ENCODE assay signal across 18 cellular contexts in genomic region chr17:49872776-49873377, GRCh38. TPM values are rescaled to one million over a fixed set of nuclear protein-coding genes. Genes with fewer than 3 reads are reported as not detected.
DNase-seq lines count a peak whose midpoint lies in the region; ATAC-seq and TF ChIP-seq lines count a peak whose summit lies in the region.
"Had no signal": no experiment of that assay in that cellular context is flagged by ENCODE, and none has a peak within 500 bp of the region (broad histone marks: within the 10 kb centered on the region; RNA-seq: fewer than 3 reads in every experiment).

No MANE protein-coding gene starts in this region.

- no peaks in the 10 kb centered on the region for H3K36me3 Mint-ChIP-seq in activated naive CD4-positive, alpha-beta T cell treated with anti-CD3 and anti-CD28 coated beads for 36 hours (ENCODE audit: low read depth)
- H3K36me3 Mint-ChIP-seq in activated naive CD4-positive, alpha-beta T cell treated with anti-CD3 and anti-CD28 coated beads, Interleukin-2, amount 10 ng/mL, durations not matched to agents 7 days and 5 days = no peaks in the 10 kb centered on the region
- no peaks in the 10 kb centered on the region for H3K36me3 Mint-ChIP-seq in activated naive CD8-positive, alpha-beta T cell treated with anti-CD3 and anti-CD28 coated beads, Interleukin-2, amount 10 ng/mL, durations not matched to agents 7 days and 5 days
- no peaks in the 10 kb centered on the region for H3K36me3 Mint-ChIP-seq in stimulated activated naive CD8-positive, alpha-beta T cell treated with anti-CD3 and anti-CD28 coated beads, Interleukin-15, Interleukin-2, amounts not matched to agents 100 ng/mL and 50 ng/mL, for 24 hours (ENCODE audit: low read depth)

- H3K4me1 ChIP-seq in vagina = no peaks in the 10 kb centered on the region

- no peaks in the 10 kb centered on the region for H3K36me3 ChIP-seq in vagina

- no peak overlapping the region for H3K27ac Mint-ChIP-seq in activated naive CD4-positive, alpha-beta T cell treated with anti-CD3 and anti-CD28 coated beads for 36 hours
- no peak overlapping the region for H3K27ac Mint-ChIP-seq in activated naive CD4-positive, alpha-beta T cell treated with anti-CD3 and anti-CD28 coated beads, Interleukin-2, amount 10 ng/mL, durations not matched to agents 7 days and 5 days
- H3K27ac Mint-ChIP-seq in activated naive CD8-positive, alpha-beta T cell treated with anti-CD3 and anti-CD28 coated beads, Interleukin-2, amount 10 ng/mL, durations not matched to agents 7 days and 5 days = peak overlapping the region; percentile 59
- peak overlapping the region; percentile 18 for H3K27ac Mint-ChIP-seq in stimulated activated naive CD8-positive, alpha-beta T cell treated with anti-CD3 and anti-CD28 coated beads, Interleukin-15, Interleukin-2, amounts not matched to agents 100 ng/mL and 50 ng/mL, for 24 hours
- H3K27ac Mint-ChIP-seq: activated CD4-positive, alpha-beta T cell treated with anti-CD3 and anti-CD28 coated beads, Interleukin-2, amount 10 ng/mL, durations not matched to agents 24 days and 14 days had no signal

- TF ChIP-seq POLR2A in vagina (IDR thresholded peaks at IDR 0.05) = no peak

- ATAC-seq in activated naive CD8-positive, alpha-beta T cell treated with anti-CD3 and anti-CD28 coated beads, Interleukin-2, amount 10 ng/mL, durations not matched to agents 7 days and 5 days (ENCODE audit: low read depth) = peak; percentile 60
- no peak for ATAC-seq in GM21576 (IDR thresholded peaks at IDR 0.05; ENCODE audit: unreplicated experiment)
- ATAC-seq: PC-3 had no signal

- H3K4me3 Mint-ChIP-seq in activated naive CD4-positive, alpha-beta T cell treated with anti-CD3 and anti-CD28 coated beads for 36 hours = no peak overlapping the region
- H3K4me3 Mint-ChIP-seq in activated naive CD4-positive, alpha-beta T cell treated with anti-CD3 and anti-CD28 coated beads, Interleukin-2, amount 10 ng/mL, durations not matched to agents 7 days and 5 days = no peak overlapping the region
- H3K4me3 Mint-ChIP-seq in activated naive CD8-positive, alpha-beta T cell treated with anti-CD3 and anti-CD28 coated beads, Interleukin-2, amount 10 ng/mL, durations not matched to agents 7 days and 5 days = peak overlapping the region; percentile 14
- no peak overlapping the region for H3K4me3 Mint-ChIP-seq in stimulated activated naive CD8-positive, alpha-beta T cell treated with anti-CD3 and anti-CD28 coated beads, Interleukin-15, Interleukin-2, amounts not matched to agents 100 ng/mL and 50 ng/mL, for 24 hours
- H3K4me3 Mint-ChIP-seq: activated CD4-positive, alpha-beta T cell treated with anti-CD3 and anti-CD28 coated beads, Interleukin-2, amount 10 ng/mL, durations not matched to agents 24 days and 14 days had no signal

- no peaks in the 10 kb centered on the region for H3K9me3 Mint-ChIP-seq in activated naive CD4-positive, alpha-beta T cell treated with anti-CD3 and anti-CD28 coated beads for 36 hours
- no peaks in the 10 kb centered on the region for H3K9me3 Mint-ChIP-seq in activated naive CD4-positive, alpha-beta T cell treated with anti-CD3 and anti-CD28 coated beads, Interleukin-2, amount 10 ng/mL, durations not matched to agents 7 days and 5 days
- no peaks in the 10 kb centered on the region for H3K9me3 Mint-ChIP-seq in activated naive CD8-positive, alpha-beta T cell treated with anti-CD3 and anti-CD28 coated beads, Interleukin-2, amount 10 ng/mL, durations not matched to agents 7 days and 5 days
- no peaks in the 10 kb centered on the region for H3K9me3 Mint-ChIP-seq in stimulated activated naive CD8-positive, alpha-beta T cell treated with anti-CD3 and anti-CD28 coated beads, Interleukin-15, Interleukin-2, amounts not matched to agents 100 ng/mL and 50 ng/mL, for 24 hours
- H3K9me3 Mint-ChIP-seq: activated CD4-positive, alpha-beta T cell treated with anti-CD3 and anti-CD28 coated beads, Interleukin-2, amount 10 ng/mL, durations not matched to agents 24 days and 14 days had no signal

- peak; percentile 35 for DNase-seq in activated naive CD4-positive, alpha-beta T cell treated with anti-CD3 and anti-CD28 coated beads for 36 hours
- no peak for DNase-seq in activated naive CD4-positive, alpha-beta T cell treated with anti-CD3 and anti-CD28 coated beads, Interleukin-2, amount 10 ng/mL, durations not matched to agents 7 days and 5 days
- DNase-seq in MV-4-11 (lab: John Stamatoyannopoulos, UW) (peak; percentile 15), NCI-H2227 (lab: John Stamatoyannopoulos, UW; ENCODE audit: unreplicated experiment) (no peak), vagina (ENCODE audit: extremely low spot score in 2 of 2) (no peak)
- no peak for DNase-seq in activated naive CD8-positive, alpha-beta T cell treated with anti-CD3 and anti-CD28 coated beads, Interleukin-2, amount 10 ng/mL, durations not matched to agents 7 days and 5 days
- DNase-seq: activated CD4-positive, alpha-beta T cell treated with anti-CD3 and anti-CD28 coated beads, Interleukin-2, amount 10 ng/mL, durations not matched to agents 24 days and 14 days; activated naive CD4-positive, alpha-beta T cell treated with anti-CD3 and anti-CD28 coated beads, Interleukin-2, amount 50 U/mL, for 16 hours; head of caudate nucleus; mammary epithelial cell; NCI-H2227 treated with DMSO at 0.1 percent for 48 hours; occipital lobe; PC-3; SIG-M5 had no signal

- no peak overlapping the region for H3K4me3 ChIP-seq in vagina

- intact Hi-C loops in activated naive CD4-positive, alpha-beta T cell treated with anti-CD3 and anti-CD28 coated beads for 36 hours (cut with micrococcal nuclease) = no loop called here
- intact Hi-C loops in vagina (cut with DNase I) = no loop called here

- no peaks in the 10 kb centered on the region for H3K27me3 ChIP-seq in vagina

- H3K4me1 Mint-ChIP-seq in activated naive CD4-positive, alpha-beta T cell treated with anti-CD3 and anti-CD28 coated beads for 36 hours (ENCODE audit: low read depth) = peaks cover 19% of the 10 kb centered on the region
- peaks cover 17% of the 10 kb centered on the region for H3K4me1 Mint-ChIP-seq in activated naive CD4-positive, alpha-beta T cell treated with anti-CD3 and anti-CD28 coated beads, Interleukin-2, amount 10 ng/mL, durations not matched to agents 7 days and 5 days
- peaks cover 10% of the 10 kb centered on the region for H3K4me1 Mint-ChIP-seq in activated naive CD8-positive, alpha-beta T cell treated with anti-CD3 and anti-CD28 coated beads, Interleukin-2, amount 10 ng/mL, durations not matched to agents 7 days and 5 days
- H3K4me1 Mint-ChIP-seq in stimulated activated naive CD8-positive, alpha-beta T cell treated with anti-CD3 and anti-CD28 coated beads, Interleukin-15, Interleukin-2, amounts not matched to agents 100 ng/mL and 50 ng/mL, for 24 hours (ENCODE audit: low read depth) = peaks cover 15% of the 10 kb centered on the region

- no peak for TF ChIP-seq CTCF in vagina (IDR thresholded peaks at IDR 0.05)

- H3K27ac ChIP-seq in vagina = no peak overlapping the region

- CTCF ChIA-PET in activated naive CD4-positive, alpha-beta T cell treated with anti-CD3 and anti-CD28 coated beads for 36 hours (lab: Charles Lee) = interaction anchor here (4.6 to 7.9 kb wide), 2 partner anchors 80 to 124 kb away, joined by 25 to 77 read pairs; partner anchors contain the start of gene DLX3
- CTCF ChIA-PET in activated naive CD4-positive, alpha-beta T cell treated with anti-CD3 and anti-CD28 coated beads, Interleukin-2, amount 10 ng/mL, durations not matched to agents 7 days and 5 days (lab: Charles Lee) = interaction anchor here (0.8 to 0.9 kb wide), 2 partner anchors 12 to 124 kb away, joined by 3 read pairs; no protein-coding TSS in a partner anchor

- no peaks in the 10 kb centered on the region for H3K9me3 ChIP-seq in vagina

- POLR2A ChIA-PET in activated naive CD8-positive, alpha-beta T cell treated with anti-CD3 and anti-CD28 coated beads, Interleukin-2, amount 10 ng/mL, durations not matched to agents 7 days and 5 days (lab: Charles Lee) = no interaction called here

- H3K27me3 Mint-ChIP-seq in activated naive CD4-positive, alpha-beta T cell treated with anti-CD3 and anti-CD28 coated beads for 36 hours (ENCODE audit: low read depth) = peaks cover under 1% of the 10 kb centered on the region
- peaks cover 30% of the 10 kb centered on the region for H3K27me3 Mint-ChIP-seq in activated naive CD4-positive, alpha-beta T cell treated with anti-CD3 and anti-CD28 coated beads, Interleukin-2, amount 10 ng/mL, durations not matched to agents 7 days and 5 days
- H3K27me3 Mint-ChIP-seq in activated naive CD8-positive, alpha-beta T cell treated with anti-CD3 and anti-CD28 coated beads, Interleukin-2, amount 10 ng/mL, durations not matched to agents 7 days and 5 days = peaks cover 6% of the 10 kb centered on the region
- peaks cover 8% of the 10 kb centered on the region for H3K27me3 Mint-ChIP-seq in stimulated activated naive CD8-positive, alpha-beta T cell treated with anti-CD3 and anti-CD28 coated beads, Interleukin-15, Interleukin-2, amounts not matched to agents 100 ng/mL and 50 ng/mL, for 24 hours

RNA-seq across cellular contexts. Expression of gene TAC4, which starts 25.0 kb away (rescaled TPM):
- not detected for total RNA-seq in activated naive CD4-positive, alpha-beta T cell treated with anti-CD3 and anti-CD28 coated beads for 36 hours
- not detected for total RNA-seq in activated naive CD8-positive, alpha-beta T cell treated with anti-CD3 and anti-CD28 coated beads, Interleukin-2, amount 10 ng/mL, durations not matched to agents 7 days and 5 days
- not detected for total RNA-seq in vagina
- total RNA-seq: activated CD4-positive, alpha-beta T cell treated with anti-CD3 and anti-CD28 coated beads, Interleukin-2, amount 10 ng/mL, durations not matched to agents 24 days and 14 days; mammary epithelial cell; occipital lobe; PC-3; renal cortical epithelial cell; ureter had no signal

Comparison
In these comparisons a context has a peak if more than half of its experiments do, and no peak if none do; other contexts are left out.
1. DNase-seq: peak in activated naive CD4-positive, alpha-beta T cell treated with anti-CD3 and anti-CD28 coated beads for 36 hours (single experiment) and MV-4-11 (single experiment); none in activated naive CD4-positive, alpha-beta T cell treated with anti-CD3 and anti-CD28 coated beads, Interleukin-2, amount 10 ng/mL, durations not matched to agents 7 days and 5 days (single experiment), activated naive CD8-positive, alpha-beta T cell treated with anti-CD3 and anti-CD28 coated beads, Interleukin-2, amount 10 ng/mL, durations not matched to agents 7 days and 5 days (single experiment), NCI-H2227 (single experiment) and vagina (0 of 2).
2. H3K27ac Mint-ChIP-seq: peak in activated naive CD8-positive, alpha-beta T cell treated with anti-CD3 and anti-CD28 coated beads, Interleukin-2, amount 10 ng/mL, durations not matched to agents 7 days and 5 days (single experiment) and stimulated activated naive CD8-positive, alpha-beta T cell treated with anti-CD3 and anti-CD28 coated beads, Interleukin-15, Interleukin-2, amounts not matched to agents 100 ng/mL and 50 ng/mL, for 24 hours (single experiment); none in activated naive CD4-positive, alpha-beta T cell treated with anti-CD3 and anti-CD28 coated beads for 36 hours (single experiment) and activated naive CD4-positive, alpha-beta T cell treated with anti-CD3 and anti-CD28 coated beads, Interleukin-2, amount 10 ng/mL, durations not matched to agents 7 days and 5 days (single experiment).